ENCODE assay signal across 8 cellular contexts in genomic region chr19:39833464-39834286, GRCh38. TPM values are rescaled to one million over a fixed set of nuclear protein-coding genes. Genes with fewer than 3 reads are reported as not detected.
DNase-seq lines count a peak whose midpoint lies in the region; ATAC-seq and TF ChIP-seq lines count a peak whose summit lies in the region.

TSS of gene DYRK1B (minus strand) at chr19:39834162. CDS start at chr19:39831867, 2,295 bp downstream.

- peak within 1 kb of the TSS; percentile 22; the same call in 1 of the 2 replicates for H2AFZ ChIP-seq in OCI-LY3 (ENCODE audit: low read depth, low read length)

- no peak for TF ChIP-seq EP300 in esophagus muscularis mucosa (IDR thresholded peaks at IDR 0.05)

- TF ChIP-seq CTCF in OCI-LY3 (IDR thresholded peaks at IDR 0.05; ENCODE audit: low read depth, low read length) = no peak
- TF ChIP-seq CTCF in esophagus muscularis mucosa (IDR thresholded peaks at IDR 0.05) = peak in 1 of 3 experiments; percentile 12

- H3K27ac ChIP-seq in CD4-positive, alpha-beta memory T cell (ENCODE audit: low read depth, low read length) = peak within 1 kb of the TSS; percentile 91
- H3K27ac ChIP-seq in OCI-LY3 (ENCODE audit: low read length) (peak within 1 kb of the TSS; percentile 35; the same call in 1 of the 2 replicates), esophagus muscularis mucosa (replicated peaks in 1 of 4) (peak within 1 kb of the TSS; percentile 74 to 91 (median 84))

- no peak for TF ChIP-seq POLR2A in esophagus muscularis mucosa (IDR thresholded peaks at IDR 0.05; ENCODE audit: low read depth)

- peaks cover 30% of the 10 kb centered on the region for H3K4me1 ChIP-seq in CD4-positive, alpha-beta memory T cell (ENCODE audit: insufficient read depth, low read length)
- H3K4me1 ChIP-seq in OCI-LY3 (ENCODE audit: low read length) = peaks cover 6% of the 10 kb centered on the region
- H3K4me1 ChIP-seq in esophagus muscularis mucosa = peaks cover 22 to 32% (median 25%) of the 10 kb centered on the region in 4 donors
- peaks cover 11% of the 10 kb centered on the region for H3K4me1 ChIP-seq in mucosa of stomach (ENCODE audit: control insufficient read depth, insufficient read depth, low read length)

- intact Hi-C loops in CD4-positive, alpha-beta memory T cell (cut with micrococcal nuclease) = loop anchor here (1.0 to 5.0 kb wide), 4 partner anchors 9 to 386 kb away; partner anchors contain the start of genes FBL, PSMC4 and SUPT5H
- intact Hi-C loops in esophagus muscularis mucosa (cut with DNase I) = no loop called here

- peaks cover 24 to 39% (median 31%) of the 10 kb centered on the region in 4 donors for H3K4me1 Mint-ChIP-seq in CD4-positive, alpha-beta memory T cell

- ATAC-seq in GM19455 (IDR thresholded peaks at IDR 0.05; ENCODE audit: unreplicated experiment) (peak; percentile 83), HG03575 (IDR thresholded peaks at IDR 0.05; ENCODE audit: extremely low read depth, insufficient number of reproducible peaks, low FRiP score, unreplicated experiment) (peak; percentile 62)

- H3K4me2 ChIP-seq in OCI-LY3 (ENCODE audit: low read length) = peak within 1 kb of the TSS; percentile 77

- peaks cover 41% of the 10 kb centered on the region for H3K36me3 ChIP-seq in CD4-positive, alpha-beta memory T cell (ENCODE audit: insufficient read depth, low read length)
- H3K36me3 ChIP-seq in OCI-LY3 (replicated peaks; ENCODE audit: low read depth, low read length) = peaks cover 76% of the 10 kb centered on the region
- H3K36me3 ChIP-seq in esophagus muscularis mucosa = peaks cover 40 to 78% (median 68%) of the 10 kb centered on the region in 4 donors
- peaks cover 7% of the 10 kb centered on the region for H3K36me3 ChIP-seq in mucosa of stomach (ENCODE audit: control insufficient read depth, insufficient read depth, low read length)

- no peaks in the 10 kb centered on the region; the same call in 1 of the 2 replicates for H4K20me1 ChIP-seq in OCI-LY3 (ENCODE audit: insufficient read depth, low read length)

- no peaks in the 10 kb centered on the region for H3K27me3 ChIP-seq in CD4-positive, alpha-beta memory T cell (ENCODE audit: insufficient read depth, low read length)
- H3K27me3 ChIP-seq in OCI-LY3 (ENCODE audit: low read depth, low read length) = no peaks in the 10 kb centered on the region
- H3K27me3 ChIP-seq in esophagus muscularis mucosa = no peaks in the 10 kb centered on the region
- no peaks in the 10 kb centered on the region for H3K27me3 ChIP-seq in mucosa of stomach (ENCODE audit: control insufficient read depth, insufficient read depth, low read length)

- POLR2A ChIA-PET in CD4-positive, alpha-beta memory T cell (lab: Charles Lee; ENCODE audit: partially characterized antibody) = interaction anchor here (0.5 to 3.9 kb wide), 13 partner anchors 9 to 776 kb away, joined by 3 to 96 read pairs (median 4); partner anchors contain the start of genes FBL, PLEKHG2, PSMC4 and RPS16

- WGBS in esophagus muscularis mucosa = 1% methylated on average over 29 of the region's 59 CpGs

- H3K9ac ChIP-seq in OCI-LY3 (ENCODE audit: low read length) (peak within 1 kb of the TSS; percentile 57; the same call in 1 of the 2 replicates), mucosa of stomach (ENCODE audit: low read length) (peak within 1 kb of the TSS; percentile 62)

- H3K79me2 ChIP-seq in OCI-LY3 (ENCODE audit: low read length) = peaks cover 24% of the 10 kb centered on the region

- peak within 1 kb of the TSS; percentile 79 to 90 (median 86) for H3K4me3 Mint-ChIP-seq in CD4-positive, alpha-beta memory T cell

- CTCF ChIA-PET in CD4-positive, alpha-beta memory T cell (lab: Charles Lee; ENCODE audit: partially characterized antibody) = interaction anchor here (1.0 to 2.2 kb wide), 5 partner anchors 9 to 137 kb away, joined by 3 to 61 read pairs (median 16); partner anchors contain the start of genes FBL and PSMC4

- peak within 1 kb of the TSS; percentile 81 to 98 for H3K4me3 ChIP-seq in CD4-positive, alpha-beta memory T cell (ENCODE audit: low read length in 2 of 2)
- peak within 1 kb of the TSS; percentile 85 for H3K4me3 ChIP-seq in OCI-LY3 (ENCODE audit: low read length)
- H3K4me3 ChIP-seq in esophagus muscularis mucosa = peak within 1 kb of the TSS; percentile 76 to 93 (median 90)
- peak within 1 kb of the TSS; percentile 83 for H3K4me3 ChIP-seq in mucosa of stomach (ENCODE audit: low read length)

- peak; percentile 96 to 98 (median 98) for DNase-seq in CD4-positive, alpha-beta memory T cell
- DNase-seq in activated T-helper 1 cell treated with Interleukin-2 at 50 U/mL for 16 hours (ENCODE audit: low read depth) (peak; percentile 96), esophagus muscularis mucosa (ENCODE audit: extremely low spot score) (peak; percentile 100)
- DNase-seq in stimulated activated CD8-positive, alpha-beta memory T cell treated with anti-CD3 and anti-CD28 coated beads, Interleukin-4, amount 100 ng/mL, for 4 hours (ENCODE audit: low read depth in 2 of 2, low spot score in 1 of 2) = peak; percentile 93 to 95

- H3K36me3 Mint-ChIP-seq in CD4-positive, alpha-beta memory T cell = peaks cover 42 to 63% of the 10 kb centered on the region in 2 donors

- no peaks in the 10 kb centered on the region for H3K9me3 ChIP-seq in CD4-positive, alpha-beta memory T cell (ENCODE audit: control insufficient read depth in 1 of 2, low read length in 2 of 2)
- H3K9me3 ChIP-seq in OCI-LY3 (ENCODE audit: insufficient read depth, low read length) = no peaks in the 10 kb centered on the region
- H3K9me3 ChIP-seq in esophagus muscularis mucosa = no peaks in the 10 kb centered on the region
- no peaks in the 10 kb centered on the region for H3K9me3 ChIP-seq in mucosa of stomach (ENCODE audit: control insufficient read depth, low read length)

- peak within 1 kb of the TSS; percentile 77 to 99 (median 96) for H3K27ac Mint-ChIP-seq in CD4-positive, alpha-beta memory T cell

- H3K27me3 Mint-ChIP-seq in CD4-positive, alpha-beta memory T cell = no peaks in the 10 kb centered on the region

- H3K9me3 Mint-ChIP-seq in CD4-positive, alpha-beta memory T cell = peaks cover 0 to 2% (median 0%) of the 10 kb centered on the region in 8 donors

RNA-seq across cellular contexts. Expression of gene DYRK1B, which starts in this region (rescaled TPM):
- total RNA-seq in CD4-positive, alpha-beta memory T cell = 10 to 100 TPM; 28.4 to 30.9 TPM
- polyA plus RNA-seq in CD4-positive, alpha-beta memory T cell = 10 to 100 TPM in 1 of 2 donors, 1 to 10 TPM in 1; 7.0 to 15.0 TPM
- total RNA-seq in esophagus muscularis mucosa = 10 to 100 TPM in 3 of 4 donors, 1 to 10 TPM in 1; 9.3 to 19.4 (median 15.4) TPM

Comparison
In these comparisons a context has a peak if more than half of its experiments do, and no peak if none do; other contexts are left out.
1. Peak in every context shown above with its lines: DNase-seq, ATAC-seq, H3K4me3 ChIP-seq and H3K27ac ChIP-seq.
2. H3K27ac ChIP-seq: peak in every context shown above with its lines; median percentile 91 in CD4-positive, alpha-beta memory T cell; 84 in esophagus muscularis mucosa; 35 in OCI-LY3.